7 cellular contexts compared by ENCODE assay signal in the genomic region with DNA sequence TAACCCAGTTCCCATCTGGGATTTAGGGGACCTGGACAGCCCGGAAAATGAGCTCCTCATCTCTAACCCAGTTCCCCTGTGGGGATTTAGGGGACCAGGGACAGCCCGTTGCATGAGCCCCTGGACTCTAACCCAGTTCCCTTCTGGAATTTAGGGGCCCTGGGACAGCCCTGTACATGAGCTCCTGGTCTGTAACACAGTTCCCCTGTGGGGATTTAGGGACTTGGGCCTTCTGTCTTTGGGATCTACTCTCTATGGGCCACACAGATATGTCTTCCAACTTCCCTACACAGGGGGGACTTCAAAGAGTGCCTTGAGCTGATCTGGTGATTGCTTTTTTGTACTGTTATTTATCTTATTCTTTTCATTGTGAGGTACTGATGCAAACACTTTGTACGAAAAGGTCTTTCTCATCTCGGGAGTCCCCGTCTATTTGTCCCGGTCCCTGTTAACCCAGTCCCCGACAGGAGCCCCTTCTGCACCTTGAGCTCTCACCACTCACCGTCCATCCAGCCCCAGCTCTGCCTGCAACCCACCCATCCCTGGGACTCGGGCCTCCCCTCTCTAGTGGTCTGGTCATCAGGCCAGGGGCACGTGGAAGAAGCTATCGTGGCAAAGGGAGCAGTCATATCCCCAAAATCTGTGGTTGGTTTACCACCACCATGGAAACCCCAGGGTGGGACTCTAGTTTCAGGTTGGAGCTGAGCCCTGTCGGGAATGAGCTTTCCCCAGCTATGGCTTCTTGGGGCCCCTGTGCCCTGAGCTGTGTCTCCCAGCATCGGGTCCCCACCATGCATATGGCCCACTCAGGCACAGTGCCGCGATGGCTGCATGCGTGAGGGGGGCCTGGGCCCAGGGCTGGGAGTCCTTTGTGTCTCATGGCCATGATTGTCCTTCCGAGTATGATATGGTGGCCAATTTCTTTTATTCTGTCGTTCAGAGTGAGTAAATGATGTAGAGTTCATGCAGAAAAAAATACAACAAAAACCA.
A peak's percentile ranks its signal among the peaks of the same experiment; 100 is the strongest.
DNase-seq lines count a peak whose midpoint lies in the region; ATAC-seq, FAIRE-seq and TF ChIP-seq lines count a peak whose summit lies in the region.
"Not testable (repeated sequence)": the region's sequence is repeated elsewhere in the genome, so short reads cannot be mapped to it uniquely, and the experiment has no call there.

No MANE protein-coding gene starts in this region.

- ATAC-seq in DND-41 (ENCODE audit: insufficient read depth, low read depth): peak; percentile 46; the same call in 1 of the 3 replicates
- ATAC-seq in GM12878: peak; percentile 22; the same call in 2 of the 3 replicates
- peak; percentile 18 for ATAC-seq in left ventricle myocardium superior
- peak; percentile 44 for ATAC-seq in left colon
- ATAC-seq in pancreas: peak; percentile 22 to 50 (median 35)
- ATAC-seq in upper lobe of right lung: peak; percentile 35

- DNase-seq in DND-41; GM12878 (ENCODE audit: low read depth, low spot score); left ventricle myocardium superior; left colon; pancreas; upper lobe of right lung: not testable (repeated sequence)
- peak; percentile 2 for DNase-seq in RPMI8226

- CTCF ChIA-PET in GM12878 (lab: Yijun Ruan, JAX): not testable (repeated sequence)

- H2AFZ ChIP-seq in DND-41 (ENCODE audit: low read depth, low read length); GM12878 (ENCODE audit: control insufficient read depth, low read depth, low read length): not testable (repeated sequence)

- not testable (repeated sequence) for H3K36me3 ChIP-seq in DND-41 (ENCODE audit: insufficient read depth, low read length); GM12878 (ENCODE audit: control insufficient read depth in 2 of 2, insufficient read depth in 2 of 2, low read length in 1 of 2); pancreas; upper lobe of right lung

- intact Hi-C loops in GM12878 (cut with micrococcal nuclease; ENCODE audit: unreplicated experiment); left ventricle myocardium superior (cut with micrococcal nuclease); left colon (cut with DNase I, micrococcal nuclease); pancreas (cut with DNase I); upper lobe of right lung (cut with DNase I): not testable (repeated sequence)

- SMC1A ChIA-PET in GM12878 (lab: Charles Lee; ENCODE audit: uncharacterized antibody, unreplicated experiment): not testable (repeated sequence)

- not testable (repeated sequence) for TF ChIP-seq POLR2A in GM12878 (IDR thresholded peaks at IDR 0.05; ENCODE audit: low read depth, low read length)

- TF ChIP-seq RAD21 in GM12878 (IDR thresholded peaks at IDR 0.05; ENCODE audit: insufficient read depth, low read depth, low read length): not testable (repeated sequence)

- H3K27ac ChIP-seq in DND-41 (ENCODE audit: low read length); GM12878 (ENCODE audit: control insufficient read depth, insufficient read depth); pancreas; upper lobe of right lung: not testable (repeated sequence)

- BruUV-seq in GM12878 (replicated peaks; lab: Mats Ljungman, UMichigan): not testable (repeated sequence)

- not testable (repeated sequence) for H3K27me3 ChIP-seq in DND-41 (ENCODE audit: insufficient read depth, low read length, poor library complexity); GM12878 (replicated peaks in 1 of 2; ENCODE audit: control insufficient read depth in 2 of 2, insufficient read depth in 2 of 2, low read length in 1 of 2); pancreas; upper lobe of right lung

- not testable (repeated sequence) for H3K4me2 ChIP-seq in DND-41 (ENCODE audit: insufficient read depth, low read length); GM12878 (ENCODE audit: control insufficient read depth, insufficient read depth)

- H3K79me2 ChIP-seq in DND-41 (ENCODE audit: insufficient read depth, low read length); GM12878 (ENCODE audit: control insufficient read depth, insufficient read depth, low read length): not testable (repeated sequence)

- RAD21 ChIA-PET in GM12878 (lab: Charles Lee; ENCODE audit: unreplicated experiment): not testable (repeated sequence)

- POLR2A ChIA-PET in GM12878 (lab: Charles Lee): not testable (repeated sequence)

- H3K4me1 ChIP-seq in DND-41 (ENCODE audit: insufficient read depth, low read length); GM12878 (ENCODE audit: control insufficient read depth, insufficient read depth, low read length); pancreas; upper lobe of right lung: not testable (repeated sequence)

- WGBS in GM12878 (ENCODE audit: insufficient coverage, insufficient replicate concordance, low lambda C conversion rate, missing lambda C conversion rate): 65% methylated on average over 2 of the region's 18 CpGs
- 79 to 90% methylated on average over 2 of the region's 18 CpGs for WGBS in pancreas, 2 donors

- H3K9me3 ChIP-seq in DND-41 (ENCODE audit: insufficient read depth, low read length, severe bottlenecking); GM12878 (replicated peaks; ENCODE audit: control insufficient read depth, insufficient read depth, low read length); pancreas; upper lobe of right lung: not testable (repeated sequence)

- not testable (repeated sequence) for H3K9ac ChIP-seq in DND-41 (ENCODE audit: low read depth, low read length); GM12878 (ENCODE audit: control insufficient read depth, insufficient read depth, low read length)

- not testable (repeated sequence) for FAIRE-seq in GM12878 (lab: Jason Lieb, UNC); pancreas (lab: Jason Lieb, UNC)

- in situ Hi-C loops in GM12878 (cut with MboI): not testable (repeated sequence)

- not testable (repeated sequence) for H4K20me1 ChIP-seq in DND-41 (ENCODE audit: insufficient read depth, low read length); GM12878 (ENCODE audit: control insufficient read depth, insufficient read depth)

- H3K4me3 ChIP-seq in DND-41 (ENCODE audit: low read depth in 1 of 2, low read length in 2 of 2); GM12878; pancreas; upper lobe of right lung: not testable (repeated sequence)

- TF ChIP-seq EP300 in GM12878 (IDR thresholded peaks at IDR 0.05; ENCODE audit: borderline replicate concordance in 1 of 2, control insufficient read depth in 1 of 2, low read depth in 2 of 2, low read length in 2 of 2): not testable (repeated sequence)

- TF ChIP-seq CTCF in DND-41 (IDR thresholded peaks at IDR 0.05; ENCODE audit: borderline replicate concordance, extremely low read depth, low read length, poor library complexity, severe bottlenecking); GM12878 (IDR thresholded peaks at IDR 0.05 in 2 of 3, conservative IDR thresholded peaks at IDR 0.05 in 1 of 3; ENCODE audit: control insufficient read depth in 2 of 3, extremely low read depth in 1 of 3, insufficient read depth in 1 of 3, low read depth in 3 of 3, low read length in 3 of 3); pancreas (IDR thresholded peaks at IDR 0.05); upper lobe of right lung (IDR thresholded peaks at IDR 0.05): not testable (repeated sequence)
